ENCODE assay signal across 16 cellular contexts in the genomic region with DNA sequence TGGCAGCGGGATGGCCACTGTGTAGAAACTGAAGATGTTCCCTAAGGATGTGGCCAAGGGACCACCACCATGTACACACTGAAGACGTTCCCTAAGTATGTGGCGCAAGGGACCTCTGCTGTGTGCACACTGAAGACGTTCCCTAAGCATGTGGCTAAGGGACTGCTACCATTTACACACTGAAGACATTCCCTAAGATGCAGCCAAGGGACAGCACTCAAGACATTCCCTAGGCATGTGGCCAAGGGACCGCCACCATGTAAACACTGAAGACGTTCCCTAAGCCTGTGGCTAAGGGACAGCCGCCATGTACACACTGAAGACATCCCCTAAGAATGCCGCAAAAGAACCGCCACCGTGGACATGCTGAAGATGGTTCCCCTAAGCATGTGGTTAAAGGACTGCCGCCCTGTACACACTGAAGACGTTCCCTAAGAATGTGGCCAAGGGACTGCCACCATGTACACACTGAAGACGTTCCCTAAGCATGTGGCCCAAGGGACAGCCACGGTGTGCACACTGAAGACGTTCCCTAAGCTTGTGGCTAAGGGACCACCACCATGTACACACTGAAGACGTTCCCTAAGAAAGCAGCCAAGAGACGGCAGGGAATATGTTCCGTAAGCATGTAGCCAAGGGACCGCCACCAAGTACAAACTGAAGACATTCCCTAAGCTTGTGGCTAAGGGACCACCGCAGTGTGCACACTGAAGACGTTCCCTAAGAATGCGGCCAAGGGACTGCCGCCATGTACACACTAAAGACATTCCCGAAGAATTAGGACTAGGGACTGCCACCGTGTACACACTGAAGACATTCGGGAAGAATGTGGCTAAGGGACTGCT.
"Had no signal": no experiment of that assay in that cellular context is flagged by ENCODE, and none has a peak within 500 bp of the region (broad histone marks: within the 10 kb centered on the region; RNA-seq: fewer than 3 reads in every experiment).

No MANE protein-coding gene starts in this region.

- ATAC-seq: foreskin keratinocyte, left lobe of liver had no signal

- H3K4me1 ChIP-seq: foreskin keratinocyte had no signal

- H3K27ac ChIP-seq: epithelial cell of prostate, foreskin keratinocyte, tibial artery had no signal

- FAIRE-seq: bronchial epithelial cell, kidney, urothelium cell line had no signal

- H3K27me3 Mint-ChIP-seq: activated naive CD8-positive, alpha-beta T cell; progenitor cell of endocrine pancreas had no signal

- H3K4me3 Mint-ChIP-seq: activated naive CD8-positive, alpha-beta T cell; nephron had no signal

- H3K27me3 ChIP-seq: foreskin keratinocyte, tibial artery had no signal

- DNase-seq: activated gamma-delta T cell; foreskin keratinocyte; glutamatergic neuron; hippocampal formation; kidney; midbrain; occipital lobe; stimulated activated naive CD4-positive, alpha-beta T cell; tibial artery had no signal

- H3K9me3 ChIP-seq: tibial artery had no signal

- H3K27ac Mint-ChIP-seq: activated naive CD8-positive, alpha-beta T cell; nephron; progenitor cell of endocrine pancreas had no signal

- H3K9me3 Mint-ChIP-seq: nephron had no signal

- H3K36me3 ChIP-seq: tibial artery had no signal

- H3K4me3 ChIP-seq: tibial artery had no signal
